Comparison of ENCODE assay signal across 11 cellular contexts in the genomic region with DNA sequence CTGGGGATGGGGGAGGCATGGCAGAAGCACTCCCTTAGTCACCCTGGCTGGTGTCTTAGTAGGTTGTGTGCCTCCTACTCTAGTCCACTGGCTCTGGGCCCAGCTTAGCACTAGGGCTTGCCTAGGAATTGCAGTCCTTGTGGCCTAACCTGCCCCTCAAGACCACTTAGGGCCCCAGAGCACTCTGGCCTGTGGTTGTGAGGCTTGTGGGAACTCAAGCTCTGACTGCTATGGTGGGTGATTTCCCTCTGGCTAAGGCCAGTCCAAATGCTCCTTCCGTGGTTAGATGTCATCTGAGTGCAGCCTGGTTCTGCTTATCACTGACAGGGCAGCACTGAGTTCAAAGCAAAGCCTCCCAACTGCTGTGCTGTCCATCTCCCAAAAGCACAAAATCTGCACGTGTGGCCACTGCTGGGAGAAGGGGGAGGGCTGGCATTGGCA. TPM values are rescaled to one million over a fixed set of nuclear protein-coding genes. Genes with fewer than 3 reads are reported as not detected.
DNase-seq lines count a peak whose midpoint lies in the region; ATAC-seq lines count a peak whose summit lies in the region.
"Had no signal": no experiment of that assay in that cellular context is flagged by ENCODE, and none has a peak within 500 bp of the region (broad histone marks: within the 10 kb centered on the region; RNA-seq: fewer than 3 reads in every experiment).

No MANE protein-coding gene starts in this region.

- H3K36me3 Mint-ChIP-seq in activated naive CD4-positive, alpha-beta T cell treated with anti-CD3 and anti-CD28 coated beads, Interleukin-2, amount 10 ng/mL, durations not matched to agents 7 days and 5 days: no peaks in the 10 kb centered on the region

- ATAC-seq in HG02588 (IDR thresholded peaks at IDR 0.05; ENCODE audit: unreplicated experiment) (peak; percentile 62), GM21825 (IDR thresholded peaks at IDR 0.05; ENCODE audit: unreplicated experiment) (no peak)

- H3K4me1 Mint-ChIP-seq in activated naive CD4-positive, alpha-beta T cell treated with anti-CD3 and anti-CD28 coated beads, Interleukin-2, amount 10 ng/mL, durations not matched to agents 7 days and 5 days: no peaks in the 10 kb centered on the region

- H3K27me3 Mint-ChIP-seq in activated naive CD4-positive, alpha-beta T cell treated with anti-CD3 and anti-CD28 coated beads, Interleukin-2, amount 10 ng/mL, durations not matched to agents 7 days and 5 days: no peaks in the 10 kb centered on the region

- CTCF ChIA-PET in activated naive CD4-positive, alpha-beta T cell treated with anti-CD3 and anti-CD28 coated beads, Interleukin-2, amount 10 ng/mL, durations not matched to agents 7 days and 5 days (lab: Charles Lee): interaction anchor here (1.0 kb wide), 1 partner anchor 19 kb away, joined by 3 read pairs; no protein-coding TSS in a partner anchor

- no peak overlapping the region for H3K4me3 Mint-ChIP-seq in activated naive CD4-positive, alpha-beta T cell treated with anti-CD3 and anti-CD28 coated beads, Interleukin-2, amount 10 ng/mL, durations not matched to agents 7 days and 5 days

- DNase-seq in A172 (ENCODE audit: low spot score) (peak; percentile 11), UCSD-AML1 (lab: John Stamatoyannopoulos, UW; ENCODE audit: unreplicated experiment) (peak; percentile 48), kidney glomerular epithelial cell (lab: John Stamatoyannopoulos, UW) (peak; percentile 7), EL (no peak), GOT3 (lab: John Stamatoyannopoulos, UW) (no peak)
- DNase-seq in activated naive CD4-positive, alpha-beta T cell treated with anti-CD3 and anti-CD28 coated beads, Interleukin-2, amount 10 ng/mL, durations not matched to agents 7 days and 5 days: no peak
- DNase-seq: NCI-H2107, psoas muscle, WERI-Rb-1 had no signal

- no peaks in the 10 kb centered on the region for H3K9me3 Mint-ChIP-seq in activated naive CD4-positive, alpha-beta T cell treated with anti-CD3 and anti-CD28 coated beads, Interleukin-2, amount 10 ng/mL, durations not matched to agents 7 days and 5 days

- H3K27ac Mint-ChIP-seq in activated naive CD4-positive, alpha-beta T cell treated with anti-CD3 and anti-CD28 coated beads, Interleukin-2, amount 10 ng/mL, durations not matched to agents 7 days and 5 days: no peak overlapping the region

RNA-seq across cellular contexts. Expression of a gene that starts 20.2 kb away (rescaled TPM):
- 0.69 and 2.3 TPM in 2 replicates for total RNA-seq in A172 (2014; rRNA removed; shearing (Covaris generic))

Comparison
In these comparisons a context has a peak if more than half of its experiments do, and no peak if none do; other contexts are left out.
1. DNase-seq: peak in A172 (single experiment), UCSD-AML1 (single experiment) and kidney glomerular epithelial cell (single experiment); none in EL (single experiment), activated naive CD4-positive, alpha-beta T cell treated with anti-CD3 and anti-CD28 coated beads, Interleukin-2, amount 10 ng/mL, durations not matched to agents 7 days and 5 days (single experiment) and GOT3 (single experiment).